ENCODE assay signal across 27 cellular contexts in the genomic region with DNA sequence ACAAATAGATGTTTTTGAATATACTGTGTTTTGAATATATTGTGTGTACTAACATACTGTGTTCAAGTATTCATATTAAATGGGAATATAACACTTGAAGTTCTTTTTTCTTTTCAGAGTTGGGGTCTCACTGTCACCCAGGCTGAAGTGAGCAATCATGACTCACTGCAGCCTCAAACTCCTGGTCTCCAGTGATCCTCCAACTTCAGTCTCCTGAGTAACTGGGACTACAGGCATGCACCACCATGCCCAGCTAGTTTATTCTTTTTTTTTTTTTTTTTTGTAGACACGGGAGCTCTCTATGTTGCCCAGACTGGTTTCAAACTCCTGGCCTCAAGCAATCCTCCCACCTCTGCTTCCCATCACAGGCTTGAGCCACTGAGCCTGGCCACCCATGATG.
"Had no signal": no experiment of that assay in that cellular context is flagged by ENCODE, and none has a peak within 500 bp of the region (broad histone marks: within the 10 kb centered on the region; RNA-seq: fewer than 3 reads in every experiment).

No MANE protein-coding gene starts in this region.

- H3K36me3 ChIP-seq: brain microvascular endothelial cell, esophagus squamous epithelium, WERI-Rb-1 had no signal

- H3K4me3 ChIP-seq: esophagus squamous epithelium had no signal

- ATAC-seq: activated CD4-positive, CD25-positive, alpha-beta regulatory T cell treated with anti-CD3 and anti-CD28 coated beads, Interleukin-2, amount 50 U/mL, for 24 hours; activated CD8-positive, alpha-beta T cell treated with anti-CD3 and anti-CD28 coated beads for 36 hours; activated T-cell treated with anti-CD3 and anti-CD28 coated beads, Interleukin-2, amount 50 U/mL, for 4 hours; activated T-helper 17 cell treated with anti-CD3 and anti-CD28 coated beads, Interleukin-2, amount 50 U/mL, for 72 hours; effector memory CD8-positive, alpha-beta T cell; T-helper 17 cell had no signal

- H3K27ac ChIP-seq: brain microvascular endothelial cell, epithelial cell of prostate, esophagus squamous epithelium, WERI-Rb-1 had no signal

- H3K27me3 ChIP-seq: brain microvascular endothelial cell, esophagus squamous epithelium had no signal

- H3K4me1 ChIP-seq: esophagus squamous epithelium had no signal

- H3K9me3 ChIP-seq: esophagus squamous epithelium had no signal

- DNase-seq: activated B cell treated with CpG ODN at 0.5 μM for 24 hours; activated CD4-positive, alpha-beta T cell treated with anti-CD3 and anti-CD28 coated beads for 48 hours; activated CD4-positive, alpha-beta T cell treated with anti-CD3 and anti-CD28 coated beads, Interleukin-2, amount 50 U/mL, for 1 hour; activated CD4-positive, alpha-beta T cell treated with anti-CD3 and anti-CD28 coated beads, Interleukin-2, amount 50 U/mL, for 48 hours; activated CD8-positive, alpha-beta memory T cell treated with anti-CD3 and anti-CD28 coated beads for 24 hours; activated CD8-positive, alpha-beta T cell treated with anti-CD3 and anti-CD28 coated beads for 36 hours; activated effector memory CD4-positive, alpha-beta T cell treated with Interleukin-2 at 50 U/mL for 16 hours; activated gamma-delta T cell treated with Interleukin-2 at 50 U/mL for 16 hours; activated naive CD4-positive, alpha-beta T cell treated with anti-CD3 and anti-CD28 coated beads, Interleukin-2, amount 50 U/mL, for 16 hours; activated naive CD4-positive, alpha-beta T cell treated with Interleukin-2 at 50 U/mL for 16 hours; activated T-cell treated with anti-CD3 and anti-CD28 coated beads, Interleukin-2, amount 50 U/mL, for 4 hours; amniotic stem cell; anterior cingulate cortex; brain microvascular endothelial cell; caudate nucleus; cortex of kidney; dermis blood vessel endothelial cell; effector CD4-positive, alpha-beta T cell; effector memory CD8-positive, alpha-beta T cell; esophagus squamous epithelium; head of caudate nucleus; T-helper 17 cell; T1000; WERI-Rb-1 had no signal
